ENCODE assay signal across 14 cellular contexts in genomic region chr1:38336308-38336707, GRCh38.
DNase-seq lines count a peak whose midpoint lies in the region; ATAC-seq, FAIRE-seq and TF ChIP-seq lines count a peak whose summit lies in the region.
"Had no signal": no experiment of that assay in that cellular context is flagged by ENCODE, and none has a peak within 500 bp of the region (broad histone marks: within the 10 kb centered on the region; RNA-seq: fewer than 3 reads in every experiment).

No MANE protein-coding gene starts in this region.

- H3K4me3 ChIP-seq in right atrium auricular region (no peak overlapping the region), heart left ventricle (no peak overlapping the region), H1 (ENCODE audit: extremely low read depth in 1 of 4, insufficient read depth in 2 of 4, low read depth in 3 of 4, low read length in 4 of 4) (no peak overlapping the region), colonic mucosa (no peak overlapping the region)
- H3K4me3 ChIP-seq: GM23248 had no signal

- no peak for FAIRE-seq in H1 (lab: Jason Lieb, UNC)

- H2AFZ ChIP-seq in H1 (ENCODE audit: low read length) = no peak overlapping the region
- H2AFZ ChIP-seq: GM23248 had no signal

- no peak overlapping the region for H3K4me2 ChIP-seq in H1 (ENCODE audit: insufficient read depth in 1 of 2, low read depth in 2 of 2, low read length in 2 of 2)

- no peak overlapping the region for H3K56ac ChIP-seq in H1 (replicated peaks; ENCODE audit: insufficient read length, low read depth, low read length)

- H3K9ac ChIP-seq in H1 (replicated peaks in 1 of 4; ENCODE audit: extremely low read depth in 1 of 4, low read depth in 3 of 4, low read length in 3 of 4) (no peak overlapping the region), colonic mucosa (ENCODE audit: low read depth in 2 of 2, low read length in 2 of 2) (no peak overlapping the region)
- H3K9ac ChIP-seq: GM23248 had no signal

- no peak overlapping the region for H4K91ac ChIP-seq in H1 (replicated peaks; ENCODE audit: insufficient read length, low read length)

- H2BK15ac ChIP-seq in H1 (ENCODE audit: low read length) = no peak overlapping the region

- no peak overlapping the region for H2AK5ac ChIP-seq in H1 (ENCODE audit: low read depth, low read length)

- H2BK120ac ChIP-seq in H1 (replicated peaks; ENCODE audit: low read depth, low read length) = no peak overlapping the region

- H3K9me3 ChIP-seq in right atrium auricular region (no peaks in the 10 kb centered on the region), heart left ventricle (no peaks in the 10 kb centered on the region), H1 (ENCODE audit: insufficient read depth in 2 of 2, low read depth in 1 of 2, low read length in 1 of 2) (no peaks in the 10 kb centered on the region), colonic mucosa (no peaks in the 10 kb centered on the region)

- H3K36me3 ChIP-seq in right atrium auricular region (no peaks in the 10 kb centered on the region), heart left ventricle (no peaks in the 10 kb centered on the region), H1 (ENCODE audit: control insufficient read depth in 2 of 4, insufficient read depth in 4 of 4, low read length in 3 of 4) (no peaks in the 10 kb centered on the region), colonic mucosa (no peaks in the 10 kb centered on the region)

- TF ChIP-seq CTCF in right atrium auricular region (IDR thresholded peaks at IDR 0.05) (no peak), heart left ventricle (IDR thresholded peaks at IDR 0.05) (no peak), H1 (IDR thresholded peaks at IDR 0.05; ENCODE audit: control extremely low read depth in 1 of 3, insufficient read depth in 1 of 3, low read depth in 1 of 3, low read length in 3 of 3) (no peak), colonic mucosa (IDR thresholded peaks at IDR 0.05) (no peak)

- TF ChIP-seq POLR2A in heart left ventricle (IDR thresholded peaks at IDR 0.05) (no peak), H1 (IDR thresholded peaks at IDR 0.05; ENCODE audit: control extremely low read depth in 1 of 2, low read depth in 2 of 2, low read length in 2 of 2) (no peak)

- H3K23me2 ChIP-seq in H1 (ENCODE audit: low read depth, low read length) = peaks cover 2% of the 10 kb centered on the region; the same call in 1 of the 2 replicates

- CTCF ChIA-PET in H1 (lab: Charles Lee; ENCODE audit: partially characterized antibody) = interaction anchor here (2.3 kb wide), 1 partner anchor 24 kb away, joined by 7 read pairs; no protein-coding TSS in a partner anchor

- H3K79me1 ChIP-seq in H1 (ENCODE audit: low read depth, low read length) = no peaks in the 10 kb centered on the region

- H2BK5ac ChIP-seq in H1 (ENCODE audit: low read depth, low read length) = no peak overlapping the region

- 0 out of 2 replicates have a peak overlapping the region, but pooled peaks have one; percentile 40 for H2BK20ac ChIP-seq in H1 (ENCODE audit: low read length)

- intact Hi-C loops in heart left ventricle (cut with DNase I) = no loop called here
- intact Hi-C loops in colonic mucosa (cut with DNase I) = no loop called here

- no peaks in the 10 kb centered on the region for H4K20me1 ChIP-seq in H1 (replicated peaks in 1 of 2; ENCODE audit: control insufficient read depth in 1 of 2, insufficient read depth in 2 of 2, low read length in 2 of 2)

- no peak overlapping the region for H4K5ac ChIP-seq in H1 (ENCODE audit: insufficient read length, low read depth, low read length)

- H3K14ac ChIP-seq in H1 (ENCODE audit: insufficient read length) = no peak overlapping the region

- POLR2A ChIA-PET in H1 (lab: Charles Lee; ENCODE audit: partially characterized antibody) = no interaction called here

- WGBS in heart left ventricle, 4 donors = 95 to 99% (median 96%) methylated on average over 7 of the region's 7 CpGs
- WGBS in H1 (ENCODE audit: extremely low coverage in 1 of 2, insufficient coverage in 1 of 2, insufficient read length in 1 of 2, insufficient replicate concordance in 2 of 2, low coverage in 1 of 2, low lambda C conversion rate in 2 of 2, missing lambda C conversion rate in 1 of 2), 2 experiments = 98% methylated on average over 7 of the region's 7 CpGs; no CpG with 5 or more reads in 1 of the 2 experiments

- H3K27me3 ChIP-seq in right atrium auricular region = no peaks in the 10 kb centered on the region
- H3K27me3 ChIP-seq in heart left ventricle = peaks cover 0 to 48% (median 0%) of the 10 kb centered on the region in 9 donors
- H3K27me3 ChIP-seq in H1 (replicated peaks in 1 of 4; ENCODE audit: control insufficient read depth in 3 of 4, extremely low read depth in 1 of 4, insufficient read depth in 3 of 4, low read length in 3 of 4) = no peaks in the 10 kb centered on the region; a peak in 1 of 7 replicates
- H3K27me3 ChIP-seq in colonic mucosa = peaks cover 2% of the 10 kb centered on the region

- H3K18ac ChIP-seq in H1 (ENCODE audit: extremely low read depth, low read length) = no peak overlapping the region

- ATAC-seq in heart left ventricle = no peak
- ATAC-seq in GM18867 (IDR thresholded peaks at IDR 0.05; ENCODE audit: unreplicated experiment) = no peak

- no peak for TF ChIP-seq EP300 in H1 (IDR thresholded peaks at IDR 0.05; ENCODE audit: borderline replicate concordance in 1 of 2, low read depth in 2 of 2, low read length in 2 of 2)

- no peak overlapping the region for H4K8ac ChIP-seq in H1 (ENCODE audit: extremely low read depth, insufficient read depth, low read length)

- H2BK12ac ChIP-seq in H1 (ENCODE audit: low read depth, low read length) = no peak overlapping the region

- no peaks in the 10 kb centered on the region for H3K79me2 ChIP-seq in H1 (ENCODE audit: control insufficient read depth in 1 of 2, insufficient read depth in 2 of 2, low read length in 2 of 2)

- no peaks in the 10 kb centered on the region for H3K4me1 ChIP-seq in right atrium auricular region
- H3K4me1 ChIP-seq in heart left ventricle = no peaks in the 10 kb centered on the region
- H3K4me1 ChIP-seq in H1 (replicated peaks in 1 of 4; ENCODE audit: control insufficient read depth in 3 of 4, insufficient read depth in 4 of 4, low read length in 3 of 4) = peaks cover 2 to 11% (median 5%) of the 10 kb centered on the region in 4 experiments; a peak in 5 of 7 replicates
- H3K4me1 ChIP-seq in colonic mucosa = no peaks in the 10 kb centered on the region

- H3K27ac ChIP-seq in right atrium auricular region = no peak overlapping the region
- H3K27ac ChIP-seq in heart left ventricle = no peak overlapping the region
- H3K27ac ChIP-seq in H1 (ENCODE audit: low read depth, low read length) = no peak overlapping the region
- H3K27ac ChIP-seq in colonic mucosa = no peak overlapping the region
- H3K27ac ChIP-seq: 22Rv1, GM23248 had no signal

- DNase-seq in right atrium auricular region (ENCODE audit: low spot score) (peak; percentile 4), heart left ventricle (no peak), NCI-H748 (lab: John Stamatoyannopoulos, UW; ENCODE audit: unreplicated experiment) (peak; percentile 79), H1 (ENCODE audit: low read depth in 1 of 2, low spot score in 2 of 2) (no peak), colonic mucosa (no peak), H4 (ENCODE audit: low spot score) (no peak)
- DNase-seq: CD8-positive, alpha-beta memory T cell; DMS53; GF-D8; GM23248; HCEC 1CT; HFFc6 had no signal

- no peak overlapping the region for H3K23ac ChIP-seq in H1 (ENCODE audit: insufficient read length)

- no peak overlapping the region for H3K4ac ChIP-seq in H1 (replicated peaks; ENCODE audit: insufficient read length, low read depth, low read length)

- no peak for TF ChIP-seq RAD21 in H1 (IDR thresholded peaks at IDR 0.05 in 1 of 2, conservative IDR thresholded peaks at IDR 0.05 in 1 of 2; ENCODE audit: low read depth in 2 of 2, low read length in 2 of 2)

TF ChIP-seq in H1, 55 proteins besides CTCF, POLR2A, EP300 and RAD21:
- TF ChIP-seq MAFK (IDR thresholded peaks at IDR 0.05; ENCODE audit: low read depth, low read length) (no peak), TAF1 (IDR thresholded peaks at IDR 0.05; ENCODE audit: low read depth, low read length) (no peak), KDM5A (IDR thresholded peaks at IDR 0.05; ENCODE audit: low read length) (no peak), JUND (IDR thresholded peaks at IDR 0.05; ENCODE audit: low read length) (no peak), FOSL1 (IDR thresholded peaks at IDR 0.05; ENCODE audit: insufficient read depth, low read depth, low read length) (no peak), TBP (IDR thresholded peaks at IDR 0.05; ENCODE audit: low read depth, low read length) (no peak), CBX8 (IDR thresholded peaks at IDR 0.05; ENCODE audit: borderline replicate concordance, low read depth, low read length) (no peak), GTF2F1 (IDR thresholded peaks at IDR 0.05; ENCODE audit: borderline replicate concordance, low read depth, low read length) (no peak)
TF ChIP-seq in H1: peak in this region for 0.

Comparison
In these comparisons a context has a peak if more than half of its experiments do, and no peak if none do; other contexts are left out.
1. DNase-seq: peak in right atrium auricular region (single experiment) and NCI-H748 (single experiment); none in heart left ventricle (0 of 5), H1 (0 of 2), colonic mucosa (single experiment) and H4 (single experiment).